8 cellular contexts compared by ENCODE assay signal in genomic region chr2:74471332-74472065, GRCh38. TPM values are rescaled to one million over a fixed set of nuclear protein-coding genes. Genes with fewer than 3 reads are reported as not detected.
DNase-seq lines count a peak whose midpoint lies in the region; ATAC-seq and TF ChIP-seq lines count a peak whose summit lies in the region.

No MANE protein-coding gene starts in this region.

- H3K9me3 ChIP-seq in CD8-positive, alpha-beta memory T cell (ENCODE audit: low read length), result no peaks in the 10 kb centered on the region
- H3K9me3 ChIP-seq in Panc1 (ENCODE audit: control insufficient read depth, insufficient read depth, low read depth, low read length) (no peaks in the 10 kb centered on the region), ovary (no peaks in the 10 kb centered on the region)

- H3K4me3 ChIP-seq in CD8-positive, alpha-beta memory T cell (ENCODE audit: low read length), result peak overlapping the region; percentile 95
- H3K4me3 ChIP-seq in Panc1 (ENCODE audit: low read depth in 2 of 2, low read length in 2 of 2) (peak overlapping the region; percentile 70 to 86), epithelial cell of proximal tubule (ENCODE audit: low read depth, low read length) (peak overlapping the region; percentile 72), ovary (peak overlapping the region; percentile 47)

- H3K9me3 Mint-ChIP-seq in CD8-positive, alpha-beta memory T cell, result no peaks in the 10 kb centered on the region

- peaks cover 0 to 5% of the 10 kb centered on the region in 2 donors for H3K27me3 Mint-ChIP-seq in CD8-positive, alpha-beta memory T cell

- no peak for TF ChIP-seq EP300 in ovary (IDR thresholded peaks at IDR 0.05)

- POLR2A ChIA-PET in CD8-positive, alpha-beta memory T cell (lab: Charles Lee), result interaction anchor here (0.6 to 3.4 kb wide), 7 partner anchors 11 to 105 kb away, joined by 3 to 56 read pairs (median 4); partner anchors contain the start of genes C2orf81, CCDC142, INO80B and TTC31
- POLR2A ChIA-PET in Panc1 (lab: Charles Lee), result interaction anchor here (0.6 to 0.7 kb wide), 4 partner anchors 13 to 265 kb away, joined by 4 to 9 read pairs (median 6); partner anchors contain the start of gene WBP1

- TF ChIP-seq POLR2A in ovary (IDR thresholded peaks at IDR 0.05), result no peak

- CTCF ChIA-PET in CD8-positive, alpha-beta memory T cell (lab: Charles Lee), result interaction anchor here (0.7 to 4.7 kb wide), 4 partner anchors 11 to 62 kb away, joined by 3 to 49 read pairs (median 7); partner anchors contain the start of genes CCDC142, TTC31 and WBP1
- CTCF ChIA-PET in Panc1 (lab: Charles Lee), result no interaction called here

- H3K4me1 ChIP-seq in CD8-positive, alpha-beta memory T cell (ENCODE audit: insufficient read depth, low read length), result peaks cover 22% of the 10 kb centered on the region
- peaks cover 2% of the 10 kb centered on the region; the same call in 1 of the 2 replicates for H3K4me1 ChIP-seq in Panc1 (ENCODE audit: control insufficient read depth, insufficient read depth, low read length)
- H3K4me1 ChIP-seq in ovary (ENCODE audit: insufficient read depth), result peaks cover 5% of the 10 kb centered on the region

- in situ Hi-C loops in Panc1 (cut with HindIII; ENCODE audit: low pct_unique_long_range_greater_than_20kb, low sequenced_read_pairs), result no loop called here

- TF ChIP-seq CTCF in Panc1 (IDR thresholded peaks at IDR 0.05), result no peak
- TF ChIP-seq CTCF in epithelial cell of proximal tubule (conservative IDR thresholded peaks at IDR 0.05; ENCODE audit: low read depth, low read length), result no peak
- no peak for TF ChIP-seq CTCF in ovary (IDR thresholded peaks at IDR 0.05)

- no peak for ATAC-seq in Panc1

- peaks cover 21 to 27% (median 25%) of the 10 kb centered on the region in 3 donors for H3K4me1 Mint-ChIP-seq in CD8-positive, alpha-beta memory T cell

- intact Hi-C loops in Panc1 (cut with micrococcal nuclease; ENCODE audit: unreplicated experiment), result no loop called here
- intact Hi-C loops in ovary (cut with DNase I), result loop anchor here in 1 of 4 donors (5.0 kb wide), 1 partner anchor 181 kb away; the partner anchor contains the start of gene SEMA4F

- no peak for DNase-seq in CD8-positive, alpha-beta memory T cell
- no peak for DNase-seq in Panc1 (ENCODE audit: low read depth, low spot score)
- no peak for DNase-seq in epithelial cell of proximal tubule (ENCODE audit: low read depth)
- no peak for DNase-seq in ovary
- DNase-seq in anterior cingulate cortex (lab: John Stamatoyannopoulos, UW), result no peak
- no peak for DNase-seq in NCI-H226
- no peak for DNase-seq in NK-92 treated with Interleukin-12 subunit alpha and Interleukin-12 subunit beta, amount 100 ng/mL, for 24 hours (lab: John Stamatoyannopoulos, UW)
- DNase-seq in GM19240 (ENCODE audit: insufficient read length, low spot score), result no peak

- H3K27me3 ChIP-seq in CD8-positive, alpha-beta memory T cell (ENCODE audit: insufficient read depth, low read length, poor library complexity, severe bottlenecking), result no peaks in the 10 kb centered on the region
- no peaks in the 10 kb centered on the region for H3K27me3 ChIP-seq in Panc1 (ENCODE audit: control insufficient read depth, insufficient read depth, low read length)
- H3K27me3 ChIP-seq in ovary, result no peaks in the 10 kb centered on the region

- H3K36me3 ChIP-seq in CD8-positive, alpha-beta memory T cell (ENCODE audit: insufficient read depth, low read length), result peaks cover 5% of the 10 kb centered on the region
- H3K36me3 ChIP-seq in Panc1 (ENCODE audit: control insufficient read depth, insufficient read depth, low read length) (peaks cover 3% of the 10 kb centered on the region; the same call in 1 of the 2 replicates), ovary (no peaks in the 10 kb centered on the region)

- peak overlapping the region; percentile 83 for H3K27ac ChIP-seq in CD8-positive, alpha-beta memory T cell (ENCODE audit: low read depth, low read length)
- H3K27ac ChIP-seq in Panc1 (ENCODE audit: low read length) (peak overlapping the region; percentile 95), ovary (peak overlapping the region in 1 of 2 donors; percentile 83)

- WGBS in ovary, 3 donors, result 44 to 60% (median 45%) methylated on average over 16 of the region's 16 CpGs

- peaks cover 0 to 27% (median 8%) of the 10 kb centered on the region in 3 donors for H3K36me3 Mint-ChIP-seq in CD8-positive, alpha-beta memory T cell

- H3K4me3 Mint-ChIP-seq in CD8-positive, alpha-beta memory T cell, result peak overlapping the region; percentile 93 to 98 (median 96)

- peak overlapping the region; percentile 97 to 100 (median 99) for H3K27ac Mint-ChIP-seq in CD8-positive, alpha-beta memory T cell

- BruUV-seq in Panc1 (replicated peaks; lab: Mats Ljungman, UMichigan), result no TSS peak

RNA-seq across cellular contexts. Expression of gene MRPL53, which starts 1.0 kb away (rescaled TPM):
- total RNA-seq in CD8-positive, alpha-beta memory T cell, result 100 to 1,000 TPM; 115 to 118 TPM
- 108 TPM for polyA plus RNA-seq in CD8-positive, alpha-beta memory T cell
- total RNA-seq in Panc1 (2021; ENCODE audit: unreplicated experiment) (98.1 TPM), epithelial cell of proximal tubule (34.2 and 61.1 TPM in 2 replicates), ovary (100 to 1,000 TPM in 1 of 7 donors, 10 to 100 TPM in 6; 21.9 to 105 (median 85.1) TPM)
- 144 TPM for polyA plus RNA-seq in Panc1 (2012; ENCODE audit: insufficient read length)
- 10 to 100 TPM; 13.1 to 60.1 TPM for polyA plus RNA-seq in ovary

RNA-seq across cellular contexts. Expression of gene MOGS, which starts 6.3 kb away (rescaled TPM):
- total RNA-seq in CD8-positive, alpha-beta memory T cell, result 10 to 100 TPM; 82.4 to 88.0 TPM
- 48.5 TPM for polyA plus RNA-seq in CD8-positive, alpha-beta memory T cell
- 79.5 TPM for total RNA-seq in Panc1 (2021; ENCODE audit: unreplicated experiment)
- 85.7 TPM for polyA plus RNA-seq in Panc1 (2012; ENCODE audit: insufficient read length)
- 63.1 and 83.1 TPM in 2 replicates for total RNA-seq in epithelial cell of proximal tubule
- total RNA-seq in ovary, result 10 to 100 TPM; 26.3 to 38.6 (median 36.0) TPM
- 10 to 100 TPM; 20.4 to 24.6 TPM for polyA plus RNA-seq in ovary

RNA-seq across cellular contexts. Expression of gene CCDC142, which starts 11.3 kb away (rescaled TPM):
- total RNA-seq in CD8-positive, alpha-beta memory T cell, result 10 to 100 TPM; 20.3 to 22.8 TPM
- polyA plus RNA-seq in CD8-positive, alpha-beta memory T cell, result 9.7 TPM
- total RNA-seq in Panc1 (2021; ENCODE audit: unreplicated experiment), result 24.2 TPM
- polyA plus RNA-seq in Panc1 (2012; ENCODE audit: insufficient read length), result 13.1 TPM
- total RNA-seq in epithelial cell of proximal tubule, result 3.9 and 5.8 TPM in 2 replicates
- total RNA-seq in ovary, result 10 to 100 TPM; 13.1 to 31.1 (median 23.4) TPM
- 1 to 10 TPM; 3.7 to 8.7 TPM for polyA plus RNA-seq in ovary

RNA-seq across cellular contexts. Expression of gene TTC31, which starts 11.4 kb away (rescaled TPM):
- 10 to 100 TPM; 26.4 to 28.0 TPM for total RNA-seq in CD8-positive, alpha-beta memory T cell
- 20.5 TPM for polyA plus RNA-seq in CD8-positive, alpha-beta memory T cell
- total RNA-seq in Panc1 (2021; ENCODE audit: unreplicated experiment) (38.7 TPM), epithelial cell of proximal tubule (13.5 and 20.9 TPM in 2 replicates), ovary (10 to 100 TPM; 15.1 to 21.7 (median 15.7) TPM)
- 36.1 TPM for polyA plus RNA-seq in Panc1 (2012; ENCODE audit: insufficient read length)
- 10 to 100 TPM; 12.9 to 18.0 TPM for polyA plus RNA-seq in ovary

RNA-seq across cellular contexts. Expression of gene WBP1, which starts 13.3 kb away (rescaled TPM):
- total RNA-seq in CD8-positive, alpha-beta memory T cell, result 10 to 100 TPM; 31.2 to 31.6 TPM
- polyA plus RNA-seq in CD8-positive, alpha-beta memory T cell, result 37.0 TPM
- total RNA-seq in Panc1 (2021; ENCODE audit: unreplicated experiment) (67.6 TPM), epithelial cell of proximal tubule (36.2 and 84.3 TPM in 2 replicates), ovary (10 to 100 TPM; 61.9 to 93.8 (median 73.3) TPM)
- polyA plus RNA-seq in Panc1 (2012; ENCODE audit: insufficient read length), result 149 TPM
- polyA plus RNA-seq in ovary, result 100 to 1,000 TPM in 1 of 2 donors, 10 to 100 TPM in 1; 52.4 to 114 TPM
